1 cellular context compared by ENCODE assay signal in genomic region chr15:40906101-40906946, GRCh38.
A peak's percentile ranks its signal among the peaks of the same experiment; 100 is the strongest.
TF ChIP-seq lines count a peak whose summit lies in the region.

No MANE protein-coding gene starts in this region.

TF ChIP-seq in IMR-90, 13 proteins besides CTCF, POLR2A, EP300 and RAD21:
- TF ChIP-seq, protein P1, sequence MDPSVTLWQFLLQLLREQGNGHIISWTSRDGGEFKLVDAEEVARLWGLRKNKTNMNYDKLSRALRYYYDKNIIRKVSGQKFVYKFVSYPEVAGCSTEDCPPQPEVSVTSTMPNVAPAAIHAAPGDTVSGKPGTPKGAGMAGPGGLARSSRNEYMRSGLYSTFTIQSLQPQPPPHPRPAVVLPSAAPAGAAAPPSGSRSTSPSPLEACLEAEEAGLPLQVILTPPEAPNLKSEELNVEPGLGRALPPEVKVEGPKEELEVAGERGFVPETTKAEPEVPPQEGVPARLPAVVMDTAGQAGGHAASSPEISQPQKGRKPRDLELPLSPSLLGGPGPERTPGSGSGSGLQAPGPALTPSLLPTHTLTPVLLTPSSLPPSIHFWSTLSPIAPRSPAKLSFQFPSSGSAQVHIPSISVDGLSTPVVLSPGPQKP (IDR thresholded peaks at IDR 0.05; ENCODE audit: borderline replicate concordance, low read depth, low read length), result no peak
- TF ChIP-seq CHD1 (IDR thresholded peaks at IDR 0.05; ENCODE audit: low read depth, low read length), result no peak
- TF ChIP-seq, protein P2, sequence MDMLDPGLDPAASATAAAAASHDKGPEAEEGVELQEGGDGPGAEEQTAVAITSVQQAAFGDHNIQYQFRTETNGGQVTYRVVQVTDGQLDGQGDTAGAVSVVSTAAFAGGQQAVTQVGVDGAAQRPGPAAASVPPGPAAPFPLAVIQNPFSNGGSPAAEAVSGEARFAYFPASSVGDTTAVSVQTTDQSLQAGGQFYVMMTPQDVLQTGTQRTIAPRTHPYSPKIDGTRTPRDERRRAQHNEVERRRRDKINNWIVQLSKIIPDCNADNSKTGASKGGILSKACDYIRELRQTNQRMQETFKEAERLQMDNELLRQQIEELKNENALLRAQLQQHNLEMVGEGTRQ (IDR thresholded peaks at IDR 0.05; ENCODE audit: low read depth, low read length), result no peak
- peak; percentile 66 for TF ChIP-seq RCOR1 (IDR thresholded peaks at IDR 0.05; ENCODE audit: insufficient replicate concordance, low read length)
- TF ChIP-seq CEBPB (IDR thresholded peaks at IDR 0.05; ENCODE audit: low read depth, low read length), result no peak
- no peak for TF ChIP-seq BHLHE40 (IDR thresholded peaks at IDR 0.05; ENCODE audit: low read depth, low read length)
- TF ChIP-seq NFE2L2 (IDR thresholded peaks at IDR 0.05; ENCODE audit: low read depth, low read length), result no peak
- no peak for TF ChIP-seq MAFK (IDR thresholded peaks at IDR 0.05; ENCODE audit: low read depth, low read length)
- no peak for TF ChIP-seq FOS (IDR thresholded peaks at IDR 0.05; ENCODE audit: low read depth, low read length)
- TF ChIP-seq MXI1 (IDR thresholded peaks at IDR 0.05; ENCODE audit: borderline replicate concordance, low read depth, low read length), result peak; percentile 67; the same call in 1 of the 2 replicates
- TF ChIP-seq RFX5 (IDR thresholded peaks at IDR 0.05; ENCODE audit: low read depth, low read length), result no peak
- TF ChIP-seq SMC3 (IDR thresholded peaks at IDR 0.05; ENCODE audit: low read depth, low read length), result peak; percentile 61
- 0 out of 2 replicates have a peak, but pooled peaks have one; percentile 52 for TF ChIP-seq MAZ (IDR thresholded peaks at IDR 0.05; ENCODE audit: borderline replicate concordance, low read depth, low read length)
